8 cellular contexts compared by ENCODE assay signal in genomic region chr20:57389695-57390603, GRCh38. TPM values are rescaled to one million over a fixed set of nuclear protein-coding genes. Genes with fewer than 3 reads are reported as not detected.
DNase-seq lines count a peak whose midpoint lies in the region; ATAC-seq, FAIRE-seq and TF ChIP-seq lines count a peak whose summit lies in the region.

No MANE protein-coding gene starts in this region.

- H3K9me3 ChIP-seq in mucosa of rectum (ENCODE audit: control insufficient read depth in 2 of 2, low read length in 2 of 2) = no peaks in the 10 kb centered on the region
- H3K9me3 ChIP-seq in subcutaneous abdominal adipose tissue (ENCODE audit: control insufficient read depth in 5 of 5, low read length in 5 of 5) = peaks cover 0 to 7% (median 0%) of the 10 kb centered on the region in 5 donors

- TF ChIP-seq CTCF in bronchial epithelial cell (IDR thresholded peaks at IDR 0.05; ENCODE audit: insufficient read depth, low read length, severe bottlenecking) = no peak

- H3K27ac Mint-ChIP-seq in T-helper 1 cell treated with Interleukin-12 subunit alpha and Interleukin-12 subunit beta and Interleukin-4 antibody, amounts not matched to agents 30 μg/mL and 1 μg/mL, for 36 hours = peak overlapping the region; percentile 89

- no peaks in the 10 kb centered on the region for H3K27me3 Mint-ChIP-seq in T-helper 1 cell treated with Interleukin-12 subunit alpha and Interleukin-12 subunit beta and Interleukin-4 antibody, amounts not matched to agents 30 μg/mL and 1 μg/mL, for 36 hours (ENCODE audit: low read depth)

- H3K27me3 ChIP-seq in bronchial epithelial cell (ENCODE audit: control insufficient read depth, insufficient read depth, low read length) (no peaks in the 10 kb centered on the region), mucosa of rectum (ENCODE audit: control insufficient read depth in 2 of 2, insufficient read depth in 2 of 2, low read length in 2 of 2) (no peaks in the 10 kb centered on the region), subcutaneous abdominal adipose tissue (ENCODE audit: control insufficient read depth in 5 of 5, insufficient read depth in 4 of 5, low read length in 5 of 5) (no peaks in the 10 kb centered on the region)

- ATAC-seq in GM18867 (IDR thresholded peaks at IDR 0.05; ENCODE audit: unreplicated experiment) = no peak

- DNase-seq in bronchial epithelial cell (ENCODE audit: low read depth) (no peak), NCI-H1694 treated with DMSO at 0.1 percent for 48 hours (lab: John Stamatoyannopoulos, UW) (no peak), NK-92 (lab: John Stamatoyannopoulos, UW; ENCODE audit: unreplicated experiment) (no peak)

- H3K36me3 ChIP-seq in bronchial epithelial cell (ENCODE audit: control insufficient read depth, insufficient read depth, low read length) (peaks cover 6% of the 10 kb centered on the region), mucosa of rectum (ENCODE audit: control insufficient read depth in 2 of 2, insufficient read depth in 2 of 2, low read length in 2 of 2) (peaks cover 8 to 15% of the 10 kb centered on the region in 2 donors), subcutaneous abdominal adipose tissue (ENCODE audit: control insufficient read depth in 5 of 5, insufficient read depth in 5 of 5, low read length in 5 of 5) (peaks cover 0 to 16% (median 5%) of the 10 kb centered on the region in 5 donors)

- H3K4me1 ChIP-seq in mucosa of rectum (ENCODE audit: control insufficient read depth in 2 of 2, insufficient read depth in 2 of 2, low read length in 2 of 2) (peaks cover 47% of the 10 kb centered on the region in 2 donors), subcutaneous abdominal adipose tissue (ENCODE audit: control insufficient read depth in 5 of 5, insufficient read depth in 5 of 5, low read length in 5 of 5) (peaks cover 3 to 71% (median 44%) of the 10 kb centered on the region in 5 donors)

- H3K4me3 ChIP-seq in bronchial epithelial cell (ENCODE audit: low read depth, low read length) (peak overlapping the region; percentile 25), mucosa of rectum (ENCODE audit: low read length in 2 of 2) (peak overlapping the region; percentile 40 to 69), subcutaneous abdominal adipose tissue (ENCODE audit: low read depth in 1 of 5, low read length in 5 of 5) (peak overlapping the region in 4 of 5 donors; percentile 29 to 57 (median 52))

- peak overlapping the region; percentile 75 for H3K4me3 Mint-ChIP-seq in T-helper 1 cell treated with Interleukin-12 subunit alpha and Interleukin-12 subunit beta and Interleukin-4 antibody, amounts not matched to agents 30 μg/mL and 1 μg/mL, for 36 hours

- no peaks in the 10 kb centered on the region for H3K9me3 Mint-ChIP-seq in T-helper 1 cell treated with Interleukin-12 subunit alpha and Interleukin-12 subunit beta and Interleukin-4 antibody, amounts not matched to agents 30 μg/mL and 1 μg/mL, for 36 hours

- peaks cover 19% of the 10 kb centered on the region for H3K36me3 Mint-ChIP-seq in T-helper 1 cell treated with Interleukin-12 subunit alpha and Interleukin-12 subunit beta and Interleukin-4 antibody, amounts not matched to agents 30 μg/mL and 1 μg/mL, for 36 hours (ENCODE audit: low read depth)

- no peak for FAIRE-seq in bronchial epithelial cell (lab: Jason Lieb, UNC)

- peak; percentile 53 for TF ChIP-seq POLR2A in GM19099 (IDR thresholded peaks at IDR 0.05; ENCODE audit: extremely low read depth, insufficient read length, low read depth)

- peak overlapping the region; percentile 69 to 70 for H3K9ac ChIP-seq in mucosa of rectum (ENCODE audit: low read depth in 1 of 2, low read length in 2 of 2)
- H3K9ac ChIP-seq in subcutaneous abdominal adipose tissue (ENCODE audit: low read length in 5 of 5) = peak overlapping the region in 3 of 5 donors; percentile 64 to 68 (median 64)

- H3K27ac ChIP-seq in mucosa of rectum (ENCODE audit: low read depth in 2 of 2, low read length in 2 of 2) (peak overlapping the region; percentile 55 to 65), subcutaneous abdominal adipose tissue (ENCODE audit: low read depth, low read length) (no peak overlapping the region)

- peaks cover 29% of the 10 kb centered on the region for H3K4me1 Mint-ChIP-seq in T-helper 1 cell treated with Interleukin-12 subunit alpha and Interleukin-12 subunit beta and Interleukin-4 antibody, amounts not matched to agents 30 μg/mL and 1 μg/mL, for 36 hours (ENCODE audit: low read depth)

RNA-seq across cellular contexts. Expression of gene RBM38, which starts 1.2 kb away (rescaled TPM):
- total RNA-seq in bronchial epithelial cell = 6.8 and 7.6 TPM in 2 replicates

RNA-seq across cellular contexts. Expression of gene RAE1, which starts 38.9 kb away (rescaled TPM):
- 21.6 and 25.1 TPM in 2 replicates for total RNA-seq in bronchial epithelial cell
